Comparison of ENCODE assay signal across 27 cellular contexts in genomic region chr1:178024504-178024903, GRCh38.
"Had no signal": no experiment of that assay in that cellular context is flagged by ENCODE, and none has a peak within 500 bp of the region (broad histone marks: within the 10 kb centered on the region; RNA-seq: fewer than 3 reads in every experiment).

No MANE protein-coding gene starts in this region.

- H3K9me3 ChIP-seq: stomach, suprapubic skin, testis, thoracic aorta, thyroid gland, tibial artery, tibial nerve, transverse colon, upper lobe of left lung, upper lobe of right lung, uterus, vagina had no signal

- H3K27ac ChIP-seq: stomach, suprapubic skin, testis, thoracic aorta, thyroid gland, tibial artery, tibial nerve, transverse colon, upper lobe of left lung, upper lobe of right lung, uterus, vagina had no signal

- H3K4me3 ChIP-seq: stomach, suprapubic skin, testis, thoracic aorta, thyroid gland, tibial artery, tibial nerve, transverse colon, upper lobe of left lung, upper lobe of right lung, uterus, vagina had no signal

- ATAC-seq: stimulated activated effector memory CD8-positive, alpha-beta T cell treated with anti-CD3 and anti-CD28 coated beads, Interleukin-12 subunit alpha, Interleukin-12 subunit beta, amount 100 ng/mL, for 72 hours; stimulated activated memory B cell treated with anti-CD40 and anti-IgM and Interleukin-4, amounts not matched to agents 10 μg/mL and 1 μg/mL and 100 μg/mL, for 72 hours; stimulated activated naive B cell treated with anti-CD40 and anti-IgM and Interleukin-4, amounts not matched to agents 10 μg/mL and 1 μg/mL and 100 μg/mL, for 72 hours; stimulated activated naive CD8-positive, alpha-beta T cell treated with anti-CD3 and anti-CD28 coated beads, Interleukin-15, amount 100 ng/mL, for 72 hours; stimulated activated naive CD8-positive, alpha-beta T cell treated with anti-CD3 and anti-CD28 coated beads, Interleukin-15, Interleukin-2, amounts not matched to agents 100 U/mL and 50 U/mL, for 24 hours; upper lobe of right lung had no signal

- H3K36me3 ChIP-seq: thoracic aorta, thyroid gland, transverse colon, uterus had no signal

- DNase-seq: stimulated activated CD4-positive, alpha-beta T cell treated with anti-CD3 and anti-CD28 coated beads, Interleukin-2, amount 100 ng/mL, for 48 hours; stimulated activated CD4-positive, alpha-beta T cell treated with anti-CD3 and anti-CD28 coated beads, Interleukin-4, amount 100 ng/mL, for 1 hour; stimulated activated CD4-positive, alpha-beta T cell treated with anti-CD3 and anti-CD28 coated beads, Interleukin-4, amount 100 ng/mL, for 24 hours; stimulated activated CD4-positive, alpha-beta T cell treated with anti-CD3 and anti-CD28 coated beads, Interleukin-4, amount 100 ng/mL, for 4 hours; stimulated activated CD8-positive, alpha-beta memory T cell treated with anti-CD3 and anti-CD28 coated beads, Interleukin-4, amount 100 ng/mL, for 48 hours; stimulated activated naive B cell treated with anti-CD40 and anti-IgM and Interleukin-4, amounts not matched to agents 10 μg/mL and 1 μg/mL and 100 μg/mL, for 72 hours; stimulated activated naive CD4-positive, alpha-beta T cell; stimulated activated naive CD4-positive, alpha-beta T cell treated with Interleukin-2 at 50 U/mL for 16 hours; stimulated activated naive CD8-positive, alpha-beta T cell treated with anti-CD3 and anti-CD28 coated beads, Interleukin-15, amount 100 ng/mL, for 72 hours; stimulated activated naive CD8-positive, alpha-beta T cell treated with anti-CD3 and anti-CD28 coated beads, Interleukin-15, Interleukin-2, amounts not matched to agents 100 U/mL and 50 U/mL, for 24 hours; stomach; substantia nigra; testis; thyroid gland; tibial artery; transverse colon; trophoblast cell; upper lobe of left lung; upper lobe of right lung; uterus had no signal

- H3K4me1 ChIP-seq: stomach, suprapubic skin, testis, tibial nerve, upper lobe of left lung, upper lobe of right lung, uterus, vagina had no signal

- FAIRE-seq: urothelium cell line had no signal

- H3K27me3 ChIP-seq: stomach, suprapubic skin, testis, thyroid gland, tibial artery, tibial nerve, transverse colon, upper lobe of left lung, upper lobe of right lung, uterus, vagina had no signal
